ENCODE assay signal across 11 cellular contexts in genomic region chr18:13332874-13333273, GRCh38.
"Had no signal": no experiment of that assay in that cellular context is flagged by ENCODE, and none has a peak within 500 bp of the region (broad histone marks: within the 10 kb centered on the region; RNA-seq: fewer than 3 reads in every experiment).

No MANE protein-coding gene starts in this region.

- H2AFZ ChIP-seq: GM23248, GM23338 had no signal

- H3K9ac ChIP-seq: GM23248 had no signal

- DNase-seq: GM23248, GOT3, H7, H9, HCEC 1CT, HFFc6 had no signal

- H3K4me1 ChIP-seq: HAP-1 had no signal

- H3K9me3 ChIP-seq: HAP-1 had no signal

- FAIRE-seq: H1, H54 had no signal

- ATAC-seq: GM23338, HCT116 had no signal

- H3K4me3 ChIP-seq: GM23248, GM23338, HAP-1 had no signal

- H3K27ac ChIP-seq: GM23248 had no signal

- H3K36me3 ChIP-seq: HAP-1 had no signal

- H3K27ac Mint-ChIP-seq: GM23338, H9, HFFc6 had no signal

- H3K4me3 Mint-ChIP-seq: GM23338, H9, HFFc6 had no signal

- H3K4me2 ChIP-seq: GM23338 had no signal
